Comparison of ENCODE assay signal across 15 cellular contexts in the genomic region with DNA sequence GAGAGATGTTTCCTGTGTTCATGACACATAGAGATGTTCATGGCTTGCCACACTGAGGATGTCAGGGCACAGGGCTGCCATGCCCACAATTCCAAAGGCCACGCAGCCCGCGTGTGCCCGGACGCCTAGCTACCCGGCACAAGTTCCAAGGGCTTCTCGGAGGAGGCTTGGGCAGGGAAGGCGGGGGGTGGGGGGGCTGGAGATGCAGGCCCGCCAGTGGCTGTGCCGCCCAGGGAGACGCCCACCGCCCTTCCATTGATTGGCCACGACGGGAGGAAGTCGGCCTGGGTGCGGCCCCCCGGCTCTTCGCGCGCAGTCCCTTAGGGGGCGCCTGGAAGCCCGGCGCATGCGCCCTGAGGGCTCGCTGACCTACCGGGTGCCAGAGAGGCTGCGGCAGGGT. TPM values are rescaled to one million over a fixed set of nuclear protein-coding genes. Genes with fewer than 3 reads are reported as not detected.
"Had no signal": no experiment of that assay in that cellular context is flagged by ENCODE, and none has a peak within 500 bp of the region (broad histone marks: within the 10 kb centered on the region; RNA-seq: fewer than 3 reads in every experiment).

Gene TSPY2 (plus strand): TSS at position 301 of the 400 bp plus-strand sequence. CDS start 46 bp downstream, at position 347.

RNA-seq across cellular contexts. Expression of gene TSPY2, which starts in this region (rescaled TPM):
- total RNA-seq: activated B cell treated with CpG ODN at 0.5 μM for 24 hours; activated CD4-positive, alpha-beta memory T cell treated with anti-CD3 and anti-CD28 coated beads for 36 hours; activated CD4-positive, alpha-beta memory T cell treated with anti-CD3 and anti-CD28 coated beads, Interleukin-2, amount 10 ng/mL, durations not matched to agents 7 days and 5 days; activated CD4-positive, alpha-beta T cell treated with anti-CD3 and anti-CD28 coated beads for 36 hours; activated CD4-positive, alpha-beta T cell treated with anti-CD3 and anti-CD28 coated beads, Interleukin-2, amount 10 ng/mL, durations not matched to agents 24 days and 14 days; activated CD4-positive, alpha-beta T cell treated with anti-CD3 and anti-CD28 coated beads, Interleukin-2, amount 10 ng/mL, durations not matched to agents 7 days and 5 days; activated CD8-positive, alpha-beta memory T cell treated with anti-CD3 and anti-CD28 coated beads for 36 hours; activated CD8-positive, alpha-beta memory T cell treated with anti-CD3 and anti-CD28 coated beads, Interleukin-2, amount 10 ng/mL, durations not matched to agents 7 days and 5 days; activated CD8-positive, alpha-beta T cell treated with anti-CD3 and anti-CD28 coated beads for 36 hours; activated CD8-positive, alpha-beta T cell treated with anti-CD3 and anti-CD28 coated beads, Interleukin-2, amount 10 ng/mL, durations not matched to agents 7 days and 5 days; T-cell; T-helper 1 cell treated with Interleukin-12 subunit alpha and Interleukin-12 subunit beta and Interleukin-4 antibody, amounts not matched to agents 30 ng/mL and 1 ng/mL, for 36 hours; T-helper 17 cell; T-helper 2 cell treated with Interferon-gamma antibody and Interleukin-4, amounts not matched to agents 100 ng/mL and 5 ng/mL, for 36 hours; WTC11 had no signal
